Comparison of ENCODE assay signal across 2 cellular contexts in the genomic region with DNA sequence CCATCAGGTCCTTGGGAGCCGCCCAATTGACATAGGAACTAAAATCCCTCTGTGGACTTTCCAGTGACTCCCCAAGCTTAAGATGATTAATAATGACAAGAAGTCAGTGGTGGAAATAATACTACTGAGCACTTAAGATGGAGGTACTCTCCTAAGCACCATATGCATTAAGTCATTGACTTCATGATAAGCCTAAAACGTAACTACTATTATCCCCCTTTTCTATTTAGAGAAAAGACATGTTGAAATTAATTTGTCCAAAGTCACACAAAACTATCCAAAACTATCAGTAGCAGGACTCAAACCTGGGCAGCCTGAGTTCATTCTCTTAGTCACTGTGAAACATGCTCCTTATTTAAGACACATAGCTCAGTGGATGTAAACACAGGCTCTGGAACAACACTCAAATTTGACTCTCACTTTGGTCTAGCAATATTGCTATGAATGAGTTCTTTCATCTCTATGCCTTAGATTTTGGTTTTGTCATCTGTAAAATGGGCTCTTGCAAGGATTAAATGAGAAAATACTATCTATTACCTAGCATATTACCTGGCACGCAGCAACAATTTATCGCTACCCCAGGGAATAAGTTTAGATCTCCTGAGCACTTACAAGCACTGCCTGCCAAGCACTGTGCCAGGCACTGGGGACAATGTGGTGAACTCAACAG.
TF ChIP-seq lines count a peak whose summit lies in the region.

No MANE protein-coding gene starts in this region.

TF ChIP-seq in GM23338, 12 proteins besides CTCF, POLR2A, EP300 and RAD21:
- TF ChIP-seq NANOG (IDR thresholded peaks at IDR 0.05; ENCODE audit: borderline replicate concordance) = no peak
- no peak for TF ChIP-seq ZNF114 (CRISPR knock-in tag; IDR thresholded peaks at IDR 0.05)
- no peak for TF ChIP-seq POLR2AphosphoS5 (IDR thresholded peaks at IDR 0.05; ENCODE audit: low read depth)
- TF ChIP-seq EZH2 (IDR thresholded peaks at IDR 0.05; ENCODE audit: low read depth, unreplicated experiment) = no peak

TF ChIP-seq in K562, 482 proteins besides CTCF, POLR2A, EP300 and RAD21:
- TF ChIP-seq ERF (CRISPR knock-in tag; IDR thresholded peaks at IDR 0.05) = no peak
- TF ChIP-seq, protein P1, sequence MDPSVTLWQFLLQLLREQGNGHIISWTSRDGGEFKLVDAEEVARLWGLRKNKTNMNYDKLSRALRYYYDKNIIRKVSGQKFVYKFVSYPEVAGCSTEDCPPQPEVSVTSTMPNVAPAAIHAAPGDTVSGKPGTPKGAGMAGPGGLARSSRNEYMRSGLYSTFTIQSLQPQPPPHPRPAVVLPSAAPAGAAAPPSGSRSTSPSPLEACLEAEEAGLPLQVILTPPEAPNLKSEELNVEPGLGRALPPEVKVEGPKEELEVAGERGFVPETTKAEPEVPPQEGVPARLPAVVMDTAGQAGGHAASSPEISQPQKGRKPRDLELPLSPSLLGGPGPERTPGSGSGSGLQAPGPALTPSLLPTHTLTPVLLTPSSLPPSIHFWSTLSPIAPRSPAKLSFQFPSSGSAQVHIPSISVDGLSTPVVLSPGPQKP (CRISPR knock-in tag; IDR thresholded peaks at IDR 0.05) = no peak
- TF ChIP-seq POLR2AphosphoS5 (IDR thresholded peaks at IDR 0.05; ENCODE audit: control insufficient read depth, insufficient read depth, low read depth, low read length) = peak; percentile 41; the same call in 1 of the 2 replicates
- TF ChIP-seq ADNP (tag; IDR thresholded peaks at IDR 0.05) = peak; percentile 51; the same call in 1 of the 2 replicates
- no peak for TF ChIP-seq TAL1 (IDR thresholded peaks at IDR 0.05)
- no peak for TF ChIP-seq ZNF766 (CRISPR knock-in tag; conservative IDR thresholded peaks at IDR 0.05)
- peak; percentile 46 for TF ChIP-seq BCOR (IDR thresholded peaks at IDR 0.05)
- TF ChIP-seq GATAD2B (IDR thresholded peaks at IDR 0.05; ENCODE audit: borderline replicate concordance) = no peak
- TF ChIP-seq RBM25 (IDR thresholded peaks at IDR 0.05; ENCODE audit: low read depth, low read length, severe bottlenecking) = peak; percentile 74
